ENCODE assay signal across 1 cellular context in the genomic region with DNA sequence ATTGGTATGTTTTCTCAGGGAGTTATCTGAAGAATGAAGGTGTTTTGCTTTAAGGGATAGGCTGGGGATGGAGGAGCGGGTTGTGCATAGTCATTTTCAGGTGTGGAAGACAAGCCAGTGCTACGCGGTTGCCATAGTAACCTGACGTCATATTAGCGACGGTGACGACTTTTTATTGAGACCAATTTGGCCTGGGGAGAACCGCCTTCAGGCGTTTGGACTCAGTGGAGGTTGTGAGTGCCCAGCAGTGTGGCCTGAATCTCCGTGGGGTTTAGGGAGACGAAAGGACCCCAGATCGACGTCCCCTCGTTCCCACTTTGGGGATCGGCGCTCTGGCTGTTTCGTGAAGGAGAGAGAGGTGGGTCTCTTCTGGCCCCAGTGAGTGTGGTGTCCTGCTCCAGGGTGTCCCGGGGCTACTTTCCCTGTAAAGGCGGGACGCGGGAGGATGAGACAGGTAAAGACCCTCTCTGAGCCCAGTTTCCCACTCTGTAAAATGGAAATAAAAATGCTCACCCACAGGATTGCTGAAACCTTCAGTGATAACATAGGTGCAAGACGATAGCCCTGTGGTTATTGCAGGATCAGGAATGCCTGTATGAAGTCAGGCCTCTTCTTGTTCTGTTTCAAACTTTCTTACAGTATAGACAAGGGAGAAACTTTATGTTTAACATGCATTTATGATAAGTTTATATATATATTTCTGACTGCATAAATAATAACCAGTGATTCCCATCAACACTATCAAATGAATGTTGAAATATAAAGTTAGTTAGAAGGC.
TF ChIP-seq lines count a peak whose summit lies in the region.

No MANE protein-coding gene starts in this region.

TF ChIP-seq in GM12878, 131 proteins besides CTCF, POLR2A, EP300 and RAD21 (continued from another document and continues in another):
- TF ChIP-seq, protein P1, sequence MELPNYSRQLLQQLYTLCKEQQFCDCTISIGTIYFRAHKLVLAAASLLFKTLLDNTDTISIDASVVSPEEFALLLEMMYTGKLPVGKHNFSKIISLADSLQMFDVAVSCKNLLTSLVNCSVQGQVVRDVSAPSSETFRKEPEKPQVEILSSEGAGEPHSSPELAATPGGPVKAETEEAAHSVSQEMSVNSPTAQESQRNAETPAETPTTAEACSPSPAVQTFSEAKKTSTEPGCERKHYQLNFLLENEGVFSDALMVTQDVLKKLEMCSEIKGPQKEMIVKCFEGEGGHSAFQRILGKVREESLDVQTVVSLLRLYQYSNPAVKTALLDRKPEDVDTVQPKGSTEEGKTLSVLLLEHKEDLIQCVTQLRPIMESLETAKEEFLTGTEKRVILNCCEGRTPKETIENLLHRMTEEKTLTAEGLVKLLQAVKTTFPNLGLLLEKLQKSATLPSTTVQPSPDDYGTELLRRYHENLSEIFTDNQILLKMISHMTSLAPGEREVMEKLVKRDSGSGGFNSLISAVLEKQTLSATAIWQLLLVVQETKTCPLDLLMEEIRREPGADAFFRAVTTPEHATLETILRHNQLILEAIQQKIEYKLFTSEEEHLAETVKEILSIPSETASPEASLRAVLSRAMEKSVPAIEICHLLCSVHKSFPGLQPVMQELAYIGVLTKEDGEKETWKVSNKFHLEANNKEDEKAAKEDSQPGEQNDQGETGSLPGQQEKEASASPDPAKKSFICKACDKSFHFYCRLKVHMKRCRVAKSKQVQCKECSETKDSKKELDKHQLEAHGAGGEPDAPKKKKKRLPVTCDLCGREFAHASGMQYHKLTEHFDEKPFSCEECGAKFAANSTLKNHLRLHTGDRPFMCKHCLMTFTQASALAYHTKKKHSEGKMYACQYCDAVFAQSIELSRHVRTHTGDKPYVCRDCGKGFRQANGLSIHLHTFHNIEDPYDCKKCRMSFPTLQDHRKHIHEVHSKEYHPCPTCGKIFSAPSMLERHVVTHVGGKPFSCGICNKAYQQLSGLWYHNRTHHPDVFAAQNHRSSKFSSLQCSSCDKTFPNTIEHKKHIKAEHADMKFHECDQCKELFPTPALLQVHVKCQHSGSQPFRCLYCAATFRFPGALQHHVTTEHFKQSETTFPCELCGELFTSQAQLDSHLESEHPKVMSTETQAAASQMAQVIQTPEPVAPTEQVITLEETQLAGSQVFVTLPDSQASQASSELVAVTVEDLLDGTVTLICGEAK (IDR thresholded peaks at IDR 0.05; ENCODE audit: borderline replicate concordance): peak; percentile 39; the same call in 1 of the 2 replicates
- TF ChIP-seq, protein P2, sequence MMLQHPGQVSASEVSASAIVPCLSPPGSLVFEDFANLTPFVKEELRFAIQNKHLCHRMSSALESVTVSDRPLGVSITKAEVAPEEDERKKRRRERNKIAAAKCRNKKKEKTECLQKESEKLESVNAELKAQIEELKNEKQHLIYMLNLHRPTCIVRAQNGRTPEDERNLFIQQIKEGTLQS (IDR thresholded peaks at IDR 0.05; ENCODE audit: borderline replicate concordance, extremely low read depth, low read depth, low read length): peak; percentile 79; the same call in 1 of the 2 replicates
- TF ChIP-seq ZNF622 (IDR thresholded peaks at IDR 0.05) (no peak), BCL11A (IDR thresholded peaks at IDR 0.05; ENCODE audit: low read depth, low read length) (no peak), CBX5 (IDR thresholded peaks at IDR 0.05; ENCODE audit: low read depth) (no peak), WRNIP1 (IDR thresholded peaks at IDR 0.05; ENCODE audit: borderline replicate concordance, low read depth, low read length) (no peak), GABPA (IDR thresholded peaks at IDR 0.05; ENCODE audit: low read depth) (no peak), HDAC6 (IDR thresholded peaks at IDR 0.05; ENCODE audit: unreplicated experiment) (no peak), ESRRA (IDR thresholded peaks at IDR 0.05; ENCODE audit: low read length) (no peak), MEF2B (IDR thresholded peaks at IDR 0.05; ENCODE audit: partially characterized antibody, poor library complexity, severe bottlenecking) (peak; percentile 48), HCFC1 (IDR thresholded peaks at IDR 0.05; ENCODE audit: low read length) (peak; percentile 59; the same call in 1 of the 2 replicates), POLR2AphosphoS5 (IDR thresholded peaks at IDR 0.05; ENCODE audit: low read length) (peak; percentile 65), MYC (IDR thresholded peaks at IDR 0.05; ENCODE audit: insufficient read depth, insufficient read length, insufficient replicate concordance, low read length, severe bottlenecking) (no peak), NBN (IDR thresholded peaks at IDR 0.05) (peak; percentile 67; the same call in 1 of the 2 replicates), MXI1 (IDR thresholded peaks at IDR 0.05; ENCODE audit: low read depth, low read length) (0 out of 2 replicates have a peak, but pooled peaks have one; percentile 62), BMI1 (IDR thresholded peaks at IDR 0.05; ENCODE audit: borderline replicate concordance) (peak; percentile 99), ATF7 (IDR thresholded peaks at IDR 0.05; ENCODE audit: low read depth) (peak; percentile 94), SMAD1 (IDR thresholded peaks at IDR 0.05; ENCODE audit: low read depth, partially characterized antibody) (no peak), RFX5 (IDR thresholded peaks at IDR 0.05; ENCODE audit: low read depth, low read length) (peak; percentile 76), IKZF2 (IDR thresholded peaks at IDR 0.05) (no peak), SUPT20H (IDR thresholded peaks at IDR 0.05; ENCODE audit: borderline replicate concordance, control insufficient read depth, low read depth, low read length) (no peak), POU2F2 (IDR thresholded peaks at IDR 0.05; ENCODE audit: borderline replicate concordance, low read depth, low read length) (0 out of 3 replicates have a peak, but pooled peaks have one; percentile 40), BHLHE40 (IDR thresholded peaks at IDR 0.05; ENCODE audit: borderline replicate concordance in 1 of 2, low read depth in 2 of 2, low read length in 1 of 2) (no peak), LARP7 (IDR thresholded peaks at IDR 0.05) (peak; percentile 52; the same call in 1 of the 2 replicates), TCF7 (IDR thresholded peaks at IDR 0.05; ENCODE audit: borderline replicate concordance) (no peak), SIN3A (IDR thresholded peaks at IDR 0.05; ENCODE audit: low read depth, low read length) (peak; percentile 53; the same call in 1 of the 2 replicates), SIX5 (IDR thresholded peaks at IDR 0.05; ENCODE audit: low read depth, low read length, severe bottlenecking) (peak; percentile 35), CREM (IDR thresholded peaks at IDR 0.05; ENCODE audit: low read depth) (peak; percentile 99), ZNF24 (IDR thresholded peaks at IDR 0.05) (no peak), IRF4 (IDR thresholded peaks at IDR 0.05; ENCODE audit: low read depth, low read length) (no peak)
- TF ChIP-seq, protein P3, sequence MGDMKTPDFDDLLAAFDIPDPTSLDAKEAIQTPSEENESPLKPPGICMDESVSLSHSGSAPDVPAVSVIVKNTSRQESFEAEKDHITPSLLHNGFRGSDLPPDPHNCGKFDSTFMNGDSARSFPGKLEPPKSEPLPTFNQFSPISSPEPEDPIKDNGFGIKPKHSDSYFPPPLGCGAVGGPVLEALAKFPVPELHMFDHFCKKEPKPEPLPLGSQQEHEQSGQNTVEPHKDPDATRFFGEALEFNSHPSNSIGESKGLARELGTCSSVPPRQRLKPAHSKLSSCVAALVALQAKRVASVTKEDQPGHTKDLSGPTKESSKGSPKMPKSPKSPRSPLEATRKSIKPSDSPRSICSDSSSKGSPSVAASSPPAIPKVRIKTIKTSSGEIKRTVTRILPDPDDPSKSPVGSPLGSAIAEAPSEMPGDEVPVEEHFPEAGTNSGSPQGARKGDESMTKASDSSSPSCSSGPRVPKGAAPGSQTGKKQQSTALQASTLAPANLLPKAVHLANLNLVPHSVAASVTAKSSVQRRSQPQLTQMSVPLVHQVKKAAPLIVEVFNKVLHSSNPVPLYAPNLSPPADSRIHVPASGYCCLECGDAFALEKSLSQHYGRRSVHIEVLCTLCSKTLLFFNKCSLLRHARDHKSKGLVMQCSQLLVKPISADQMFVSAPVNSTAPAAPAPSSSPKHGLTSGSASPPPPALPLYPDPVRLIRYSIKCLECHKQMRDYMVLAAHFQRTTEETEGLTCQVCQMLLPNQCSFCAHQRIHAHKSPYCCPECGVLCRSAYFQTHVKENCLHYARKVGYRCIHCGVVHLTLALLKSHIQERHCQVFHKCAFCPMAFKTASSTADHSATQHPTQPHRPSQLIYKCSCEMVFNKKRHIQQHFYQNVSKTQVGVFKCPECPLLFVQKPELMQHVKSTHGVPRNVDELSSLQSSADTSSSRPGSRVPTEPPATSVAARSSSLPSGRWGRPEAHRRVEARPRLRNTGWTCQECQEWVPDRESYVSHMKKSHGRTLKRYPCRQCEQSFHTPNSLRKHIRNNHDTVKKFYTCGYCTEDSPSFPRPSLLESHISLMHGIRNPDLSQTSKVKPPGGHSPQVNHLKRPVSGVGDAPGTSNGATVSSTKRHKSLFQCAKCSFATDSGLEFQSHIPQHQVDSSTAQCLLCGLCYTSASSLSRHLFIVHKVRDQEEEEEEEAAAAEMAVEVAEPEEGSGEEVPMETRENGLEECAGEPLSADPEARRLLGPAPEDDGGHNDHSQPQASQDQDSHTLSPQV (IDR thresholded peaks at IDR 0.05): no peak
- TF ChIP-seq, protein P4, sequence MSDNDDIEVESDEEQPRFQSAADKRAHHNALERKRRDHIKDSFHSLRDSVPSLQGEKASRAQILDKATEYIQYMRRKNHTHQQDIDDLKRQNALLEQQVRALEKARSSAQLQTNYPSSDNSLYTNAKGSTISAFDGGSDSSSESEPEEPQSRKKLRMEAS (IDR thresholded peaks at IDR 0.05; ENCODE audit: low read depth, low read length): no peak
- TF ChIP-seq, protein P5, sequence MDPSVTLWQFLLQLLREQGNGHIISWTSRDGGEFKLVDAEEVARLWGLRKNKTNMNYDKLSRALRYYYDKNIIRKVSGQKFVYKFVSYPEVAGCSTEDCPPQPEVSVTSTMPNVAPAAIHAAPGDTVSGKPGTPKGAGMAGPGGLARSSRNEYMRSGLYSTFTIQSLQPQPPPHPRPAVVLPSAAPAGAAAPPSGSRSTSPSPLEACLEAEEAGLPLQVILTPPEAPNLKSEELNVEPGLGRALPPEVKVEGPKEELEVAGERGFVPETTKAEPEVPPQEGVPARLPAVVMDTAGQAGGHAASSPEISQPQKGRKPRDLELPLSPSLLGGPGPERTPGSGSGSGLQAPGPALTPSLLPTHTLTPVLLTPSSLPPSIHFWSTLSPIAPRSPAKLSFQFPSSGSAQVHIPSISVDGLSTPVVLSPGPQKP (IDR thresholded peaks at IDR 0.05; ENCODE audit: low read depth, low read length): no peak
- TF ChIP-seq, protein P6, sequence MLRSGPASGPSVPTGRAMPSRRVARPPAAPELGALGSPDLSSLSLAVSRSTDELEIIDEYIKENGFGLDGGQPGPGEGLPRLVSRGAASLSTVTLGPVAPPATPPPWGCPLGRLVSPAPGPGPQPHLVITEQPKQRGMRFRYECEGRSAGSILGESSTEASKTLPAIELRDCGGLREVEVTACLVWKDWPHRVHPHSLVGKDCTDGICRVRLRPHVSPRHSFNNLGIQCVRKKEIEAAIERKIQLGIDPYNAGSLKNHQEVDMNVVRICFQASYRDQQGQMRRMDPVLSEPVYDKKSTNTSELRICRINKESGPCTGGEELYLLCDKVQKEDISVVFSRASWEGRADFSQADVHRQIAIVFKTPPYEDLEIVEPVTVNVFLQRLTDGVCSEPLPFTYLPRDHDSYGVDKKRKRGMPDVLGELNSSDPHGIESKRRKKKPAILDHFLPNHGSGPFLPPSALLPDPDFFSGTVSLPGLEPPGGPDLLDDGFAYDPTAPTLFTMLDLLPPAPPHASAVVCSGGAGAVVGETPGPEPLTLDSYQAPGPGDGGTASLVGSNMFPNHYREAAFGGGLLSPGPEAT (IDR thresholded peaks at IDR 0.05; ENCODE audit: low read depth): peak; percentile 51; the same call in 1 of the 2 replicates
- TF ChIP-seq, protein P7, sequence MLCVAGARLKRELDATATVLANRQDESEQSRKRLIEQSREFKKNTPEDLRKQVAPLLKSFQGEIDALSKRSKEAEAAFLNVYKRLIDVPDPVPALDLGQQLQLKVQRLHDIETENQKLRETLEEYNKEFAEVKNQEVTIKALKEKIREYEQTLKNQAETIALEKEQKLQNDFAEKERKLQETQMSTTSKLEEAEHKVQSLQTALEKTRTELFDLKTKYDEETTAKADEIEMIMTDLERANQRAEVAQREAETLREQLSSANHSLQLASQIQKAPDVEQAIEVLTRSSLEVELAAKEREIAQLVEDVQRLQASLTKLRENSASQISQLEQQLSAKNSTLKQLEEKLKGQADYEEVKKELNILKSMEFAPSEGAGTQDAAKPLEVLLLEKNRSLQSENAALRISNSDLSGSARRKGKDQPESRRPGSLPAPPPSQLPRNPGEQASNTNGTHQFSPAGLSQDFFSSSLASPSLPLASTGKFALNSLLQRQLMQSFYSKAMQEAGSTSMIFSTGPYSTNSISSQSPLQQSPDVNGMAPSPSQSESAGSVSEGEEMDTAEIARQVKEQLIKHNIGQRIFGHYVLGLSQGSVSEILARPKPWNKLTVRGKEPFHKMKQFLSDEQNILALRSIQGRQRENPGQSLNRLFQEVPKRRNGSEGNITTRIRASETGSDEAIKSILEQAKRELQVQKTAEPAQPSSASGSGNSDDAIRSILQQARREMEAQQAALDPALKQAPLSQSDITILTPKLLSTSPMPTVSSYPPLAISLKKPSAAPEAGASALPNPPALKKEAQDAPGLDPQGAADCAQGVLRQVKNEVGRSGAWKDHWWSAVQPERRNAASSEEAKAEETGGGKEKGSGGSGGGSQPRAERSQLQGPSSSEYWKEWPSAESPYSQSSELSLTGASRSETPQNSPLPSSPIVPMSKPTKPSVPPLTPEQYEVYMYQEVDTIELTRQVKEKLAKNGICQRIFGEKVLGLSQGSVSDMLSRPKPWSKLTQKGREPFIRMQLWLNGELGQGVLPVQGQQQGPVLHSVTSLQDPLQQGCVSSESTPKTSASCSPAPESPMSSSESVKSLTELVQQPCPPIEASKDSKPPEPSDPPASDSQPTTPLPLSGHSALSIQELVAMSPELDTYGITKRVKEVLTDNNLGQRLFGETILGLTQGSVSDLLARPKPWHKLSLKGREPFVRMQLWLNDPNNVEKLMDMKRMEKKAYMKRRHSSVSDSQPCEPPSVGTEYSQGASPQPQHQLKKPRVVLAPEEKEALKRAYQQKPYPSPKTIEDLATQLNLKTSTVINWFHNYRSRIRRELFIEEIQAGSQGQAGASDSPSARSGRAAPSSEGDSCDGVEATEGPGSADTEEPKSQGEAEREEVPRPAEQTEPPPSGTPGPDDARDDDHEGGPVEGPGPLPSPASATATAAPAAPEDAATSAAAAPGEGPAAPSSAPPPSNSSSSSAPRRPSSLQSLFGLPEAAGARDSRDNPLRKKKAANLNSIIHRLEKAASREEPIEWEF (IDR thresholded peaks at IDR 0.05; ENCODE audit: insufficient replicate concordance, low read depth, low read length): no peak
